Comparison of ENCODE assay signal across 32 cellular contexts in the genomic region with DNA sequence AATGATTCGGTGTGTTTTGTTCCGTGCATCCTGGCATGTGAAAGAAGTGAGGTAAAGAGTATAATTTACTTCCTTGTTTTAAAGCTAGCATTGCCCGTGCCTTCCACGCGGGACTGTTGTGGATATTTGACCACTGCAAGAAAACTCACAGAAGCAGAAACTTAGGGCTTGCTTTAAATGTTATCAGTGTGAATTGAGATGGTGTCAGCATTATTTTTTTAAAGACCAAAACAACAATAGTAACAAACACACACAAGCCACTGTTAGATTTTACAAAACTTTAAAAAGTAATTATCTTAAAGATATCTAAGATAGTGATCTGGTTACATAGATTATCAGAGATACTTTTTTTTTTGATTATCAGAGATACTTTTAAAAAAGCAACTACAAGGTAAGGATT.
"Had no signal": no experiment of that assay in that cellular context is flagged by ENCODE, and none has a peak within 500 bp of the region (broad histone marks: within the 10 kb centered on the region; RNA-seq: fewer than 3 reads in every experiment).

No MANE protein-coding gene starts in this region.

- H3K9ac ChIP-seq: SK-N-SH had no signal

- H3K36me3 ChIP-seq: brain microvascular endothelial cell, MG63, Peyer's patch, SJSA1 had no signal

- H3K9me3 Mint-ChIP-seq: activated CD4-positive, alpha-beta T cell treated with anti-CD3 and anti-CD28 coated beads, Interleukin-2, amount 10 ng/mL, durations not matched to agents 24 days and 14 days; activated CD8-positive, alpha-beta T cell treated with anti-CD3 and anti-CD28 coated beads for 36 hours; activated T-cell treated with anti-CD3 and anti-CD28 coated beads, Interleukin-2, amount 50 U/mL, for 72 hours; activated T-helper 17 cell treated with anti-CD3 and anti-CD28 coated beads, Interleukin-2, amount 50 U/mL, for 72 hours; T-helper 1 cell treated with Interleukin-12 subunit alpha and Interleukin-12 subunit beta and Interleukin-4 antibody, amounts not matched to agents 30 μg/mL and 1 μg/mL, for 36 hours; T-helper 2 cell treated with Interferon-gamma antibody and Interleukin-4, amounts not matched to agents 5 μg/mL and 100 μg/mL, for 36 hours had no signal

- DNase-seq: activated CD4-positive, alpha-beta T cell treated with anti-CD3 and anti-CD28 coated beads, Interleukin-2, amount 10 ng/mL, durations not matched to agents 24 days and 14 days; activated CD4-positive, alpha-beta T cell treated with anti-CD3 and anti-CD28 coated beads, Interleukin-2, amount 50 U/mL, for 4 hours; activated CD8-positive, alpha-beta T cell treated with anti-CD3 and anti-CD28 coated beads for 36 hours; activated effector memory CD4-positive, alpha-beta T cell treated with anti-CD3 and anti-CD28 coated beads, Interleukin-2, amount 50 U/mL, for 16 hours; activated naive CD4-positive, alpha-beta T cell; activated naive CD4-positive, alpha-beta T cell treated with anti-CD3 and anti-CD28 coated beads, Interleukin-2, amount 50 U/mL, for 16 hours; activated naive CD8-positive, alpha-beta T cell treated with anti-CD3 and anti-CD28 coated beads for 36 hours; activated T-cell treated with anti-CD3 and anti-CD28 coated beads, Interleukin-2, amount 50 U/mL, for 1 hour; activated T-cell treated with anti-CD3 and anti-CD28 coated beads, Interleukin-2, amount 50 U/mL, for 72 hours; amniotic stem cell; aorta; brain microvascular endothelial cell; central memory CD4-positive, alpha-beta T cell; MG63; NCI-H1048; NCI-H1105 treated with DMSO at 0.1 percent for 48 hours; NCI-H1436; NCI-H1694; NCI-H1930; NCI-H2081 treated with DMSO at 0.1 percent for 48 hours; NCI-H226; NCI-H524 treated with DMSO at 0.1 percent for 48 hours; NK-92 treated with Interleukin-12 subunit alpha and Interleukin-12 subunit beta, amount 100 ng/mL, for 24 hours; PC-3; Peyer's patch; RPMI8226; SK-N-SH had no signal

- H3K27ac Mint-ChIP-seq: activated CD4-positive, alpha-beta T cell treated with anti-CD3 and anti-CD28 coated beads, Interleukin-2, amount 10 ng/mL, durations not matched to agents 24 days and 14 days; activated CD8-positive, alpha-beta T cell treated with anti-CD3 and anti-CD28 coated beads for 36 hours; activated naive CD8-positive, alpha-beta T cell treated with anti-CD3 and anti-CD28 coated beads for 36 hours; activated T-cell treated with anti-CD3 and anti-CD28 coated beads, Interleukin-2, amount 50 U/mL, for 72 hours; activated T-helper 17 cell treated with anti-CD3 and anti-CD28 coated beads, Interleukin-2, amount 50 U/mL, for 72 hours; T-helper 1 cell treated with Interleukin-12 subunit alpha and Interleukin-12 subunit beta and Interleukin-4 antibody, amounts not matched to agents 30 μg/mL and 1 μg/mL, for 36 hours; T-helper 2 cell treated with Interferon-gamma antibody and Interleukin-4, amounts not matched to agents 5 μg/mL and 100 μg/mL, for 36 hours had no signal

- H3K4me2 ChIP-seq: SK-N-SH had no signal

- FAIRE-seq: TTC549 had no signal

- H3K4me1 ChIP-seq: Peyer's patch, SJSA1 had no signal

- ATAC-seq: activated CD8-positive, alpha-beta T cell treated with anti-CD3 and anti-CD28 coated beads for 36 hours; activated T-cell treated with anti-CD3 and anti-CD28 coated beads, Interleukin-2, amount 50 U/mL, for 72 hours; activated T-helper 17 cell treated with anti-CD3 and anti-CD28 coated beads, Interleukin-2, amount 50 U/mL, for 72 hours; PC-3 had no signal

- H3K9me3 ChIP-seq: MG63, Peyer's patch, SJSA1, SK-N-SH had no signal

- H3K4me3 Mint-ChIP-seq: activated CD4-positive, alpha-beta T cell treated with anti-CD3 and anti-CD28 coated beads, Interleukin-2, amount 10 ng/mL, durations not matched to agents 24 days and 14 days; activated CD8-positive, alpha-beta T cell treated with anti-CD3 and anti-CD28 coated beads for 36 hours; activated naive CD8-positive, alpha-beta T cell treated with anti-CD3 and anti-CD28 coated beads for 36 hours; activated T-cell treated with anti-CD3 and anti-CD28 coated beads, Interleukin-2, amount 50 U/mL, for 72 hours; activated T-helper 17 cell treated with anti-CD3 and anti-CD28 coated beads, Interleukin-2, amount 50 U/mL, for 72 hours; T-helper 1 cell treated with Interleukin-12 subunit alpha and Interleukin-12 subunit beta and Interleukin-4 antibody, amounts not matched to agents 30 μg/mL and 1 μg/mL, for 36 hours; T-helper 2 cell treated with Interferon-gamma antibody and Interleukin-4, amounts not matched to agents 5 μg/mL and 100 μg/mL, for 36 hours had no signal

- H3K27ac ChIP-seq: brain microvascular endothelial cell, Peyer's patch, SJSA1 had no signal

- H3K4me1 Mint-ChIP-seq: activated CD4-positive, alpha-beta T cell treated with anti-CD3 and anti-CD28 coated beads, Interleukin-2, amount 10 ng/mL, durations not matched to agents 24 days and 14 days; activated naive CD8-positive, alpha-beta T cell treated with anti-CD3 and anti-CD28 coated beads for 36 hours; activated T-helper 17 cell treated with anti-CD3 and anti-CD28 coated beads, Interleukin-2, amount 50 U/mL, for 72 hours had no signal

- H3K27me3 ChIP-seq: brain microvascular endothelial cell, MG63, Peyer's patch, SJSA1 had no signal

- H3K4me3 ChIP-seq: MG63, Peyer's patch, SJSA1 had no signal
